In genomic region chr6:110593637-110594036, GRCh38 we compare ENCODE assay signal across 33 cellular contexts.
"Had no signal": no experiment of that assay in that cellular context is flagged by ENCODE, and none has a peak within 500 bp of the region (broad histone marks: within the 10 kb centered on the region; RNA-seq: fewer than 3 reads in every experiment).

No MANE protein-coding gene starts in this region.

- FAIRE-seq: endometrium, endothelial cell of umbilical vein had no signal

- DNase-seq: activated CD4-positive, alpha-beta memory T cell treated with anti-CD3 and anti-CD28 coated beads for 36 hours; activated CD4-positive, alpha-beta T cell treated with anti-CD3 and anti-CD28 coated beads for 36 hours; activated CD4-positive, alpha-beta T cell treated with anti-CD3 and anti-CD28 coated beads, Interleukin-2, amount 10 ng/mL, durations not matched to agents 24 days and 14 days; activated CD4-positive, CD25-positive, alpha-beta regulatory T cell; activated CD4-positive, CD25-positive, alpha-beta regulatory T cell treated with anti-CD3 and anti-CD28 coated beads, Interleukin-2, amount 50 U/mL, for 72 hours; activated CD8-positive, alpha-beta memory T cell treated with anti-CD3 and anti-CD28 coated beads, Interleukin-2, amount 10 ng/mL, durations not matched to agents 7 days and 5 days; activated CD8-positive, alpha-beta memory T cell treated with anti-CD3 and anti-CD28 coated beads, Interleukin-2, amount 50 U/mL, for 4 hours; activated CD8-positive, alpha-beta T cell treated with anti-CD3 and anti-CD28 coated beads, Interleukin-2, amount 10 ng/mL, durations not matched to agents 7 days and 5 days; activated effector memory CD4-positive, alpha-beta T cell treated with anti-CD3 and anti-CD28 coated beads, Interleukin-2, amount 50 U/mL, for 16 hours; activated naive CD4-positive, alpha-beta T cell treated with anti-CD3 and anti-CD28 coated beads for 36 hours; activated naive CD8-positive, alpha-beta T cell treated with anti-CD3 and anti-CD28 coated beads, Interleukin-2, amount 10 ng/mL, durations not matched to agents 7 days and 5 days; activated T-cell treated with anti-CD3 and anti-CD28 coated beads, Interleukin-2, amount 50 U/mL, for 1 hour; activated T-cell treated with anti-CD3 and anti-CD28 coated beads, Interleukin-2, amount 50 U/mL, for 48 hours; central memory CD4-positive, alpha-beta T cell; cerebellar nuclear complex; colonic mucosa; effector CD8-positive, alpha-beta T cell; esophagus squamous epithelium; foreskin melanocyte; T-helper 1 cell; T-helper 17 cell; T1000 had no signal

- H3K4me1 ChIP-seq: ascending aorta, breast epithelium, colonic mucosa, esophagus squamous epithelium had no signal

- H3K4me3 ChIP-seq: ascending aorta, breast epithelium, cardiac muscle cell, colonic mucosa, esophagus squamous epithelium had no signal

- H3K27me3 ChIP-seq: ascending aorta, breast epithelium, cardiac muscle cell, colonic mucosa, esophagus squamous epithelium had no signal

- H3K4me1 Mint-ChIP-seq: activated naive CD4-positive, alpha-beta T cell treated with anti-CD3 and anti-CD28 coated beads, Interleukin-2, amount 50 U/mL, for 24 hours had no signal

- H3K36me3 ChIP-seq: ascending aorta, breast epithelium, cardiac muscle cell, colonic mucosa, esophagus squamous epithelium had no signal

- ATAC-seq: activated CD4-positive, alpha-beta T cell treated with anti-CD3 and anti-CD28 coated beads for 36 hours; activated CD8-positive, alpha-beta memory T cell treated with anti-CD3 and anti-CD28 coated beads, Interleukin-2, amount 10 ng/mL, durations not matched to agents 7 days and 5 days; activated CD8-positive, alpha-beta T cell treated with anti-CD3 and anti-CD28 coated beads, Interleukin-2, amount 10 ng/mL, durations not matched to agents 7 days and 5 days; T-helper 17 cell had no signal

- H3K4me3 Mint-ChIP-seq: activated CD4-positive, alpha-beta memory T cell treated with anti-CD3 and anti-CD28 coated beads for 36 hours; activated CD4-positive, alpha-beta T cell treated with anti-CD3 and anti-CD28 coated beads for 36 hours; activated CD4-positive, alpha-beta T cell treated with anti-CD3 and anti-CD28 coated beads, Interleukin-2, amount 10 ng/mL, durations not matched to agents 24 days and 14 days; activated CD8-positive, alpha-beta memory T cell treated with anti-CD3 and anti-CD28 coated beads, Interleukin-2, amount 10 ng/mL, durations not matched to agents 7 days and 5 days; activated CD8-positive, alpha-beta T cell treated with anti-CD3 and anti-CD28 coated beads, Interleukin-2, amount 10 ng/mL, durations not matched to agents 7 days and 5 days; activated naive CD4-positive, alpha-beta T cell treated with anti-CD3 and anti-CD28 coated beads for 36 hours; activated naive CD4-positive, alpha-beta T cell treated with anti-CD3 and anti-CD28 coated beads, Interleukin-2, amount 50 U/mL, for 24 hours; activated naive CD8-positive, alpha-beta T cell treated with anti-CD3 and anti-CD28 coated beads, Interleukin-2, amount 10 ng/mL, durations not matched to agents 7 days and 5 days; activated T-helper 1 cell treated with anti-CD3 and anti-CD28 coated beads, Interleukin-12 subunit alpha, Interleukin-12 subunit beta, Interleukin-2, Interleukin-4 antibody, amounts not matched to agents 30 ng/mL and 10 ng/mL and 1 ng/mL, durations not matched to agents 14 hours and 24 hours and 36 hours; brain; T-helper 17 cell; T-helper 2 cell treated with Interferon-gamma antibody and Interleukin-4, amounts not matched to agents 5 μg/mL and 100 μg/mL, for 36 hours had no signal

- H3K9me3 ChIP-seq: ascending aorta, breast epithelium, colonic mucosa, esophagus squamous epithelium had no signal

- H3K27ac ChIP-seq: ascending aorta, breast epithelium, cardiac muscle cell, colonic mucosa, epithelial cell of prostate, esophagus squamous epithelium had no signal

- H3K9me3 Mint-ChIP-seq: activated naive CD4-positive, alpha-beta T cell treated with anti-CD3 and anti-CD28 coated beads, Interleukin-2, amount 50 U/mL, for 24 hours had no signal

- H3K36me3 Mint-ChIP-seq: activated CD4-positive, alpha-beta memory T cell treated with anti-CD3 and anti-CD28 coated beads for 36 hours; activated naive CD4-positive, alpha-beta T cell treated with anti-CD3 and anti-CD28 coated beads, Interleukin-2, amount 50 U/mL, for 24 hours; brain had no signal

- H3K27ac Mint-ChIP-seq: activated CD4-positive, alpha-beta memory T cell treated with anti-CD3 and anti-CD28 coated beads for 36 hours; activated CD4-positive, alpha-beta T cell treated with anti-CD3 and anti-CD28 coated beads for 36 hours; activated CD4-positive, alpha-beta T cell treated with anti-CD3 and anti-CD28 coated beads, Interleukin-2, amount 10 ng/mL, durations not matched to agents 24 days and 14 days; activated CD8-positive, alpha-beta memory T cell treated with anti-CD3 and anti-CD28 coated beads, Interleukin-2, amount 10 ng/mL, durations not matched to agents 7 days and 5 days; activated CD8-positive, alpha-beta T cell treated with anti-CD3 and anti-CD28 coated beads, Interleukin-2, amount 10 ng/mL, durations not matched to agents 7 days and 5 days; activated naive CD4-positive, alpha-beta T cell treated with anti-CD3 and anti-CD28 coated beads for 36 hours; activated naive CD4-positive, alpha-beta T cell treated with anti-CD3 and anti-CD28 coated beads, Interleukin-2, amount 50 U/mL, for 24 hours; activated naive CD8-positive, alpha-beta T cell treated with anti-CD3 and anti-CD28 coated beads, Interleukin-2, amount 10 ng/mL, durations not matched to agents 7 days and 5 days; activated T-helper 1 cell treated with anti-CD3 and anti-CD28 coated beads, Interleukin-12 subunit alpha, Interleukin-12 subunit beta, Interleukin-2, Interleukin-4 antibody, amounts not matched to agents 30 ng/mL and 10 ng/mL and 1 ng/mL, durations not matched to agents 14 hours and 24 hours and 36 hours; activated T-helper 2 cell treated with anti-CD3 and anti-CD28 coated beads, Interferon-gamma antibody, Interleukin-2, Interleukin-4, amounts not matched to agents 10 μg/mL and 5 μg/mL and 100 μg/mL, durations not matched to agents 14 hours and 24 hours and 36 hours; brain; T-helper 17 cell; T-helper 2 cell treated with Interferon-gamma antibody and Interleukin-4, amounts not matched to agents 5 μg/mL and 100 μg/mL, for 36 hours had no signal

- H3K27me3 Mint-ChIP-seq: activated CD4-positive, alpha-beta memory T cell treated with anti-CD3 and anti-CD28 coated beads for 36 hours; activated CD4-positive, alpha-beta T cell treated with anti-CD3 and anti-CD28 coated beads for 36 hours; activated CD4-positive, alpha-beta T cell treated with anti-CD3 and anti-CD28 coated beads, Interleukin-2, amount 10 ng/mL, durations not matched to agents 24 days and 14 days; activated CD8-positive, alpha-beta memory T cell treated with anti-CD3 and anti-CD28 coated beads, Interleukin-2, amount 10 ng/mL, durations not matched to agents 7 days and 5 days; activated naive CD4-positive, alpha-beta T cell treated with anti-CD3 and anti-CD28 coated beads, Interleukin-2, amount 50 U/mL, for 24 hours; activated naive CD8-positive, alpha-beta T cell treated with anti-CD3 and anti-CD28 coated beads, Interleukin-2, amount 10 ng/mL, durations not matched to agents 7 days and 5 days; brain; T-helper 17 cell had no signal
